ENCODE assay signal across 19 cellular contexts in the genomic region with DNA sequence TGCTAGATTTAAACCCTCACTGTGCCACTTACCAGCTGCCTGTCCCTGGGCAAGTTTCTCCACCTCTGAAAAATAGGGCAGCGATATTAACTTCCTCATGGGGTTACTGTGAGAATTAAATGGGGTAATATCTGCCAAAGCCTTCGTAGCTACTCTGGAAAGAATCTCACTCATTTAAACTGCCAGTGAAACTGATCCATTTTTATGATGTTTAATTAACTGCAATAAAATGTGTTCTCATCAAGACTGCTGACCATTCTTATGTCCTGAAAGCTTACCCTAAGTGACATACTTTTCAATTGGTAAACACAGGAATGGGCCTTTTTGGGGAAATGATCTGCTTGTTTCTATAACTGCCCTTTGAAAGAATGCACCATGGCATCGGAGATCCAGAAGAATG. TPM values are rescaled to one million over a fixed set of nuclear protein-coding genes. Genes with fewer than 3 reads are reported as not detected.
A peak's percentile ranks its signal among the peaks of the same experiment; 100 is the strongest.
DNase-seq lines count a peak whose midpoint lies in the region; ATAC-seq, FAIRE-seq and TF ChIP-seq lines count a peak whose summit lies in the region.
"Had no signal": no experiment of that assay in that cellular context is flagged by ENCODE, and none has a peak within 500 bp of the region (broad histone marks: within the 10 kb centered on the region; RNA-seq: fewer than 3 reads in every experiment).

No MANE protein-coding gene starts in this region.

- FAIRE-seq in endothelial cell of umbilical vein (lab: Jason Lieb, UNC), result peak; percentile 62
- FAIRE-seq: A549, D721Med, GM12892, H1, K562 had no signal

- peaks cover 5% of the 10 kb centered on the region for H3K27me3 Mint-ChIP-seq in endothelial cell (ENCODE audit: unreplicated experiment)

- no peak overlapping the region for H3K4me3 ChIP-seq in BLaER1 treated with 17β-estradiol and CSF1 and Interleukin-3, amounts not matched to agents 10 nM and 100 nM
- no peak overlapping the region for H3K4me3 ChIP-seq in LNCaP clone FGC (ENCODE audit: low read depth, low read length)
- no peak overlapping the region for H3K4me3 ChIP-seq in endothelial cell of umbilical vein (replicated peaks in 1 of 3; ENCODE audit: insufficient read depth in 1 of 3, low read depth in 1 of 3, low read length in 3 of 3)
- H3K4me3 ChIP-seq in osteoblast (ENCODE audit: insufficient read depth, low read length), result no peak overlapping the region
- H3K4me3 ChIP-seq: A549, K562, PC-9 had no signal

- H3K79me2 ChIP-seq in endothelial cell of umbilical vein (ENCODE audit: control insufficient read depth, insufficient read depth, low read length), result no peaks in the 10 kb centered on the region
- H3K79me2 ChIP-seq in osteoblast (ENCODE audit: insufficient read depth, low read length), result no peaks in the 10 kb centered on the region

- POLR2A ChIA-PET in endothelial cell of umbilical vein (lab: Charles Lee), result interaction anchor here (1.0 kb wide), 1 partner anchor 53 kb away, joined by 3 read pairs; no protein-coding TSS in a partner anchor

- DNase-seq in LNCaP clone FGC (ENCODE audit: low read depth), result peak; percentile 92
- DNase-seq in endothelial cell of umbilical vein (ENCODE audit: low read depth, low spot score), result no peak
- DNase-seq in osteoblast (ENCODE audit: insufficient read length, low spot score, missing footprints), result peak; percentile 62
- DNase-seq in endothelial cell (ENCODE audit: low spot score), result no peak
- no peak for DNase-seq in NCI-H1092 treated with DMSO at 0.1 percent for 48 hours (lab: John Stamatoyannopoulos, UW)
- DNase-seq: NCI-H226, NCI-H524, NCI-H82, PC-9, SIG-M5 had no signal

- H3K4me2 ChIP-seq in BLaER1 treated with 17β-estradiol and CSF1 and Interleukin-3, amounts not matched to agents 10 nM and 100 nM, result peak overlapping the region in 7 of 11 experiments; percentile 51 to 75 (median 60); a peak in 14 of 22 replicates
- H3K4me2 ChIP-seq in endothelial cell of umbilical vein (ENCODE audit: insufficient read depth, low read length) (peak overlapping the region; percentile 63), osteoblast (ENCODE audit: insufficient read depth, low read length) (no peak overlapping the region)
- H3K4me2 ChIP-seq: A549, PC-9 had no signal

- H3K36me3 ChIP-seq in BLaER1 treated with 17β-estradiol and CSF1 and Interleukin-3, amounts not matched to agents 10 nM and 100 nM, result no peaks in the 10 kb centered on the region
- H3K36me3 ChIP-seq in endothelial cell of umbilical vein (ENCODE audit: control insufficient read depth in 2 of 2, extremely low read depth in 1 of 2, insufficient read depth in 2 of 2, low read length in 2 of 2), result no peaks in the 10 kb centered on the region
- H3K36me3 ChIP-seq in osteoblast (ENCODE audit: insufficient read depth, low read length), result no peaks in the 10 kb centered on the region

- no peaks in the 10 kb centered on the region for H3K9me3 Mint-ChIP-seq in endothelial cell (ENCODE audit: unreplicated experiment)

- peak overlapping the region; percentile 75 for H2AFZ ChIP-seq in endothelial cell of umbilical vein (ENCODE audit: low read depth, low read length)
- H2AFZ ChIP-seq in osteoblast (ENCODE audit: low read length), result no peak overlapping the region
- H2AFZ ChIP-seq: PC-9 had no signal

- intact Hi-C loops in endothelial cell of umbilical vein (cut with micrococcal nuclease), result loop anchor here (1.0 to 10.0 kb wide), 3 partner anchors 24 to 320 kb away; partner anchors contain the start of gene MS4A10

- no TSS peak for BruUV-seq in endothelial cell of umbilical vein (replicated peaks; lab: Mats Ljungman, UMichigan)

- ATAC-seq in HG03460 (IDR thresholded peaks at IDR 0.05; ENCODE audit: unreplicated experiment), result no peak
- ATAC-seq: A549, K562 had no signal

- H3K9ac ChIP-seq in BLaER1 treated with 17β-estradiol and CSF1 and Interleukin-3, amounts not matched to agents 10 nM and 100 nM, result no peak overlapping the region
- no peak overlapping the region for H3K9ac ChIP-seq in endothelial cell of umbilical vein (replicated peaks; ENCODE audit: extremely low read depth, insufficient read depth, low read length)

- TF ChIP-seq CTCF in LNCaP clone FGC (IDR thresholded peaks at IDR 0.05; ENCODE audit: control insufficient read depth, extremely low read depth, insufficient read depth) (no peak), endothelial cell of umbilical vein (IDR thresholded peaks at IDR 0.05; ENCODE audit: extremely low read depth in 1 of 2, insufficient read depth in 1 of 2, low read depth in 1 of 2, low read length in 2 of 2) (no peak), osteoblast (IDR thresholded peaks at IDR 0.05; ENCODE audit: extremely low read depth, low read depth, low read length) (no peak), endothelial cell (IDR thresholded peaks at IDR 0.05; ENCODE audit: unreplicated experiment) (no peak)

- no peak for TF ChIP-seq POLR2A in endothelial cell of umbilical vein (IDR thresholded peaks at IDR 0.05; ENCODE audit: low read depth, low read length)

- no peaks in the 10 kb centered on the region for H4K20me1 ChIP-seq in BLaER1 treated with 17β-estradiol and CSF1 and Interleukin-3, amounts not matched to agents 10 nM and 100 nM
- no peaks in the 10 kb centered on the region for H4K20me1 ChIP-seq in endothelial cell of umbilical vein (replicated peaks; ENCODE audit: control insufficient read depth, extremely low read depth, insufficient read depth, low read length)
- H4K20me1 ChIP-seq in osteoblast (ENCODE audit: insufficient read depth, low read length), result peaks cover 3% of the 10 kb centered on the region

- H3K4me1 ChIP-seq in BLaER1 treated with 17β-estradiol and CSF1 and Interleukin-3, amounts not matched to agents 10 nM and 100 nM, result peaks cover 13 to 45% (median 33%) of the 10 kb centered on the region in 10 experiments
- H3K4me1 ChIP-seq in endothelial cell of umbilical vein (ENCODE audit: control insufficient read depth, extremely low read depth, insufficient read depth, low read length) (peaks cover 23% of the 10 kb centered on the region), osteoblast (ENCODE audit: insufficient read depth, low read length) (peaks cover 5% of the 10 kb centered on the region)
- H3K4me1 ChIP-seq: A549 had no signal

- H3K27ac ChIP-seq in BLaER1 treated with 17β-estradiol and CSF1 and Interleukin-3, amounts not matched to agents 10 nM and 100 nM, result peak overlapping the region in 2 of 11 experiments; percentile 1 to 41; a peak in 2 of 22 replicates
- H3K27ac ChIP-seq in endothelial cell of umbilical vein (ENCODE audit: insufficient read depth, low read depth, low read length) (peak overlapping the region; percentile 92), osteoblast (ENCODE audit: low read depth, low read length) (no peak overlapping the region)
- H3K27ac ChIP-seq: A549, PC-9, RWPE1 had no signal

- H3K27me3 ChIP-seq in BLaER1 treated with 17β-estradiol and CSF1 and Interleukin-3, amounts not matched to agents 10 nM and 100 nM, result no peaks in the 10 kb centered on the region
- H3K27me3 ChIP-seq in endothelial cell of umbilical vein (ENCODE audit: control insufficient read depth in 2 of 2, insufficient read depth in 2 of 2, low read length in 2 of 2) (no peaks in the 10 kb centered on the region), osteoblast (ENCODE audit: insufficient read depth, low read length) (peaks cover 32% of the 10 kb centered on the region)

- H3K9me3 ChIP-seq in BLaER1 treated with 17β-estradiol and CSF1 and Interleukin-3, amounts not matched to agents 10 nM and 100 nM (replicated peaks in 1 of 11), result no peaks in the 10 kb centered on the region
- H3K9me3 ChIP-seq in endothelial cell of umbilical vein (replicated peaks; ENCODE audit: control insufficient read depth, insufficient read depth, low read length) (no peaks in the 10 kb centered on the region), osteoblast (ENCODE audit: low read depth, low read length) (no peaks in the 10 kb centered on the region)
- H3K9me3 ChIP-seq: A549 had no signal

- CTCF ChIA-PET in endothelial cell of umbilical vein (lab: Charles Lee), result interaction anchor here (1.3 to 12.7 kb wide), 5 partner anchors 9 to 70 kb away, joined by 4 to 607 read pairs (median 6); no protein-coding TSS in a partner anchor

- dilution Hi-C loops in endothelial cell of umbilical vein (cut with MboI; ENCODE audit: extremely low pct_ligation_motif_present, low sequenced_read_pairs), result no loop called here

- H3K4me3 Mint-ChIP-seq in endothelial cell (ENCODE audit: unreplicated experiment), result no peak overlapping the region

- peaks cover 10% of the 10 kb centered on the region for H3K4me1 Mint-ChIP-seq in endothelial cell (ENCODE audit: unreplicated experiment)

- no peaks in the 10 kb centered on the region for H3K36me3 Mint-ChIP-seq in endothelial cell (ENCODE audit: low read depth, unreplicated experiment)

- H3K27ac Mint-ChIP-seq in endothelial cell (ENCODE audit: unreplicated experiment), result no peak overlapping the region

- no peaks in the 10 kb centered on the region for H3K9me1 ChIP-seq in endothelial cell of umbilical vein (replicated peaks; ENCODE audit: control insufficient read depth, extremely low read depth, insufficient read depth, low read length)

RNA-seq across cellular contexts. Expression of gene CCDC86, which starts 7.2 kb away (rescaled TPM):
- 57.6 and 60.8 TPM in 2 replicates for total RNA-seq in endothelial cell of umbilical vein
- polyA plus RNA-seq in endothelial cell of umbilical vein, result 29.8 and 32.3 TPM in 2 replicates
- polyA plus RNA-seq in endothelial cell of umbilical vein (2011; cell fraction: cytosol; rRNA removed), result 37.2 and 37.3 TPM in 2 replicates
- polyA plus RNA-seq in endothelial cell of umbilical vein (2011; cell fraction: nucleus; rRNA removed), result 35.4 and 41.3 TPM in 2 replicates
- 61.9 and 75.2 TPM in 2 replicates for polyA plus RNA-seq in endothelial cell of umbilical vein (2012)
- polyA minus RNA-seq in endothelial cell of umbilical vein, result 15.2 and 15.7 TPM in 2 replicates
- polyA minus RNA-seq in endothelial cell of umbilical vein (2011; cell fraction: cytosol; rRNA and poly(A)+ RNA removed), result 24.5 TPM
- polyA minus RNA-seq in endothelial cell of umbilical vein (2011; cell fraction: nucleus; rRNA and poly(A)+ RNA removed), result 11.3 and 12.9 TPM in 2 replicates
- 6.2 and 7.4 TPM in 2 replicates for total RNA-seq in osteoblast
- total RNA-seq in endothelial cell (ENCODE audit: unreplicated experiment), result 15.5 TPM

RNA-seq across cellular contexts. Expression of gene PTGDR2, which starts 21.0 kb away (rescaled TPM):
- total RNA-seq in endothelial cell of umbilical vein (0.15 TPM in 1 of 2 replicates, not detected in the other), osteoblast (not detected in 2 replicates), endothelial cell (ENCODE audit: unreplicated experiment) (not detected)
- not detected in 2 replicates for polyA plus RNA-seq in endothelial cell of umbilical vein
- polyA plus RNA-seq in endothelial cell of umbilical vein (2011; cell fraction: cytosol; rRNA removed), result not detected in 2 replicates
- 0.07 TPM in 2 replicates for polyA plus RNA-seq in endothelial cell of umbilical vein (2011; cell fraction: nucleus; rRNA removed)
- polyA plus RNA-seq in endothelial cell of umbilical vein (2012), result 0.07 TPM in 1 of 2 replicates, not detected in the other
- polyA minus RNA-seq in endothelial cell of umbilical vein, result 0.30 TPM in 1 of 2 replicates, not detected in the other
- not detected for polyA minus RNA-seq in endothelial cell of umbilical vein (2011; cell fraction: cytosol; rRNA and poly(A)+ RNA removed)
- polyA minus RNA-seq in endothelial cell of umbilical vein (2011; cell fraction: nucleus; rRNA and poly(A)+ RNA removed), result not detected in 2 replicates
- total RNA-seq: H1, PC-9 had no signal

RNA-seq across cellular contexts. Expression of gene ZP1, which starts 32.6 kb away (rescaled TPM):
- total RNA-seq in endothelial cell of umbilical vein (not detected in 2 replicates), osteoblast (under 0.01 and 0.36 TPM in 2 replicates), endothelial cell (ENCODE audit: unreplicated experiment) (not detected)
- not detected in 2 replicates for polyA plus RNA-seq in endothelial cell of umbilical vein
- not detected in 2 replicates for polyA plus RNA-seq in endothelial cell of umbilical vein (2011; cell fraction: cytosol; rRNA removed)
- not detected in 2 replicates for polyA plus RNA-seq in endothelial cell of umbilical vein (2011; cell fraction: nucleus; rRNA removed)
- polyA plus RNA-seq in endothelial cell of umbilical vein (2012), result not detected in 2 replicates
- polyA minus RNA-seq in endothelial cell of umbilical vein, result not detected in 2 replicates
- not detected for polyA minus RNA-seq in endothelial cell of umbilical vein (2011; cell fraction: cytosol; rRNA and poly(A)+ RNA removed)
- not detected in 2 replicates for polyA minus RNA-seq in endothelial cell of umbilical vein (2011; cell fraction: nucleus; rRNA and poly(A)+ RNA removed)
- total RNA-seq: H1, K562, PC-9 had no signal
- polyA plus RNA-seq: H1 had no signal

RNA-seq across cellular contexts. Expression of gene MS4A10, which starts 49.6 kb away (rescaled TPM):
- total RNA-seq in endothelial cell of umbilical vein (not detected in 2 replicates), osteoblast (not detected in 2 replicates), endothelial cell (ENCODE audit: unreplicated experiment) (not detected)
- polyA plus RNA-seq in endothelial cell of umbilical vein, result not detected in 2 replicates
- not detected in 2 replicates for polyA plus RNA-seq in endothelial cell of umbilical vein (2011; cell fraction: cytosol; rRNA removed)
- polyA plus RNA-seq in endothelial cell of umbilical vein (2011; cell fraction: nucleus; rRNA removed), result not detected in 2 replicates
- polyA plus RNA-seq in endothelial cell of umbilical vein (2012), result not detected in 2 replicates
- not detected in 2 replicates for polyA minus RNA-seq in endothelial cell of umbilical vein
- not detected for polyA minus RNA-seq in endothelial cell of umbilical vein (2011; cell fraction: cytosol; rRNA and poly(A)+ RNA removed)
- polyA minus RNA-seq in endothelial cell of umbilical vein (2011; cell fraction: nucleus; rRNA and poly(A)+ RNA removed), result not detected in 2 replicates
- total RNA-seq: H1, K562, PC-9 had no signal
- polyA plus RNA-seq: A549, BJ, H1, K562 had no signal

Comparison
In these comparisons a context has a peak if more than half of its experiments do, and no peak if none do; other contexts are left out.
1. DNase-seq: peak in LNCaP clone FGC (single experiment) and osteoblast (single experiment); none in endothelial cell of umbilical vein (single experiment), endothelial cell (single experiment) and NCI-H1092 treated with DMSO at 0.1 percent for 48 hours (single experiment).